8 cellular contexts compared by ENCODE assay signal in the genomic region with DNA sequence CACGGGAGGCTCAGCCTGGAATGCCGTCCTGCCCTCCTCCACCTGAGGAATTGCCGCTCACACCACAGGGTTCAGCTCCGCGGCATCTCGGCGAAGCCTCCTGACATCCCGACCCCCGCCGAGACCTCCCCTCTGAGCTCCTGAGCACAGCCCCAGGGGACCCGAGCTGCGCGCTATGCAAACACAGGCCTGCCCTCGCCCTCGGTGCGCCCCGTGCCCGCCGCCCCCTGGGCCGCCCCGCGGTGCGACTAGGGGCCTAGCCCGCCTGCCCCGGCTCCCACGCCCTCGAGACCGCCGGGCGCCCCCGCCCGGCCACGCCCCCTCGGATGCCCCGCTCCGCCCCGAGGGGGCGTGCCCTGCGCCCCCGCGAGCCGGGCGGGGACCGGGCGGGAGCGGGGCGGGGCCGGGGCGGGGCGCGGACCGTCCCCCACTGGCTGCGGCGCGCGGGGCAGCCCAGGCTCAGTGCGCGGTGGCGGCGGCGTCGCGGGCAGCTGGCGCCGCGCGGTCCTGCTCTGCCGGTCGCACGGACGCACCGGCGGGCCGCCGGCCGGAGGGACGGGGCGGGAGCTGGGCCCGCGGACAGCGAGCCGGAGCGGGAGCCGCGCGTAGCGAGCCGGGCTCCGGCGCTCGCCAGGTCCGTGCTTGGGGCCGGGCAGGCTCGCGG. TPM values are rescaled to one million over a fixed set of nuclear protein-coding genes. Genes with fewer than 3 reads are reported as not detected.
DNase-seq lines count a peak whose midpoint lies in the region; ATAC-seq, FAIRE-seq and TF ChIP-seq lines count a peak whose summit lies in the region.

A gene (plus strand): TSS at position 462 of the 664 bp plus-strand sequence. CDS start 642 bp downstream, outside the sequence.

- peak; percentile 42 for DNase-seq in ELR (ENCODE audit: low read depth)
- peak; percentile 99 for DNase-seq in SK-N-SH
- DNase-seq in K562 (ENCODE audit: extremely low read depth in 1 of 4, low spot score in 3 of 4), result peak; percentile 82 to 98 (median 98)
- no peak for DNase-seq in keratinocyte (ENCODE audit: low read depth, low spot score)
- peak; percentile 19 to 38 for DNase-seq in stimulated activated CD4-positive, alpha-beta T cell treated with anti-CD3 and anti-CD28 coated beads, Interleukin-2, amount 100 ng/mL, for 48 hours

- BruUV-seq in K562 (replicated peaks; lab: Mats Ljungman, UMichigan), result no TSS peak

- TF ChIP-seq CTCF in SK-N-SH (IDR thresholded peaks at IDR 0.05) (no peak), K562 (IDR thresholded peaks at IDR 0.05 in 2 of 3, conservative IDR thresholded peaks at IDR 0.05 in 1 of 3; ENCODE audit: insufficient read depth in 2 of 3, low read depth in 1 of 3, low read length in 3 of 3) (no peak), keratinocyte (optimal IDR thresholded peaks at IDR 0.05 in 1 of 3, IDR thresholded peaks at IDR 0.05 in 1 of 3, conservative IDR thresholded peaks at IDR 0.05 in 1 of 3; ENCODE audit: extremely low read depth in 1 of 3, insufficient read depth in 2 of 3, low read length in 3 of 3) (no peak)

- in situ Hi-C loops in K562 (cut with MboI), result no loop called here

- CTCF ChIA-PET in SK-N-SH (lab: Yijun Ruan, JAX), result interaction anchor here (1.4 to 6.4 kb wide), 5 partner anchors 9 to 63 kb away, joined by 4 to 43 read pairs (median 5); a partner anchor contains a TSS
- CTCF ChIA-PET in K562 (lab: Yijun Ruan, JAX; ENCODE audit: low intra/inter-chr PET ratio), result interaction anchor here (0.6 kb wide), 1 partner anchor 44 kb away, joined by 3 read pairs; no protein-coding TSS in a partner anchor

- H3K9me2 ChIP-seq in SK-N-SH, result no peaks in the 10 kb centered on the region

- H2AFZ ChIP-seq in SK-N-SH (ENCODE audit: low read depth) (no peak within 1 kb of the TSS), K562 (ENCODE audit: low read depth, low read length) (peak within 1 kb of the TSS; percentile 85), keratinocyte (ENCODE audit: control insufficient read depth, low read length) (no peak within 1 kb of the TSS)

- no peak for TF ChIP-seq EP300 in SK-N-SH (IDR thresholded peaks at IDR 0.05; ENCODE audit: borderline replicate concordance in 1 of 2, low read depth in 1 of 2, low read length in 1 of 2)
- no peak for TF ChIP-seq EP300 in K562 (IDR thresholded peaks at IDR 0.05; ENCODE audit: low read length)

- intact Hi-C loops in K562 (cut with micrococcal nuclease), result no loop called here

- POLR2A ChIA-PET in SK-N-SH (lab: Yijun Ruan, JAX), result interaction anchor here (0.6 to 1.8 kb wide), 2 partner anchors 16 to 76 kb away, joined by 4 to 6 read pairs; no protein-coding TSS in a partner anchor
- POLR2A ChIA-PET in K562 (lab: Yijun Ruan, JAX), result interaction anchor here (0.6 to 3.4 kb wide), 8 partner anchors 8 to 195 kb away, joined by 3 to 17 read pairs (median 4); no protein-coding TSS in a partner anchor

- H3K4me1 ChIP-seq in SK-N-SH (ENCODE audit: control insufficient read depth in 1 of 2, insufficient read depth in 2 of 2, low read depth in 1 of 2, low read length in 1 of 2), result peaks cover 0 to 3% of the 10 kb centered on the region in 2 experiments; a peak in 1 of 4 replicates
- H3K4me1 ChIP-seq in K562 (replicated peaks in 1 of 2; ENCODE audit: control insufficient read depth in 2 of 2, insufficient read depth in 2 of 2, low read length in 2 of 2), result peaks cover 11 to 74% of the 10 kb centered on the region in 2 experiments
- H3K4me1 ChIP-seq in keratinocyte (ENCODE audit: control insufficient read depth, extremely low read depth, insufficient read depth, low read length), result peaks cover 27% of the 10 kb centered on the region

- H3K27me3 ChIP-seq in SK-N-SH (ENCODE audit: insufficient read depth) (peaks cover 12% of the 10 kb centered on the region), K562 (ENCODE audit: control insufficient read depth in 2 of 2, insufficient read depth in 2 of 2, low read length in 2 of 2) (no peaks in the 10 kb centered on the region), keratinocyte (ENCODE audit: control insufficient read depth, extremely low read depth, insufficient read depth, low read length) (peaks cover 8% of the 10 kb centered on the region)

- H3K79me2 ChIP-seq in SK-N-SH (ENCODE audit: insufficient read depth), result no peaks in the 10 kb centered on the region
- peaks cover 41% of the 10 kb centered on the region for H3K79me2 ChIP-seq in K562 (ENCODE audit: control insufficient read depth, insufficient read depth, low read length)
- H3K79me2 ChIP-seq in keratinocyte (ENCODE audit: control insufficient read depth, insufficient read depth, low read length), result peaks cover 24% of the 10 kb centered on the region

- TF ChIP-seq RAD21 in SK-N-SH (IDR thresholded peaks at IDR 0.05; ENCODE audit: low read length), result no peak
- TF ChIP-seq RAD21 in K562 (CRISPR knock-in tag; conservative IDR thresholded peaks at IDR 0.05 in 1 of 2, IDR thresholded peaks at IDR 0.05 in 1 of 2), result 0 out of 4 replicates have a peak, but pooled peaks of 1 of the 2 experiments have one; percentile 2

- H4K20me1 ChIP-seq in SK-N-SH (ENCODE audit: insufficient read depth) (0 out of 2 replicates have a peak, but pooled peaks cover 6% of the 10 kb centered on the region), K562 (replicated peaks; ENCODE audit: control insufficient read depth, insufficient read depth, low read length) (peaks cover 20% of the 10 kb centered on the region; the same call in 1 of the 2 replicates), keratinocyte (ENCODE audit: control insufficient read depth, extremely low read depth, insufficient read depth, low read length) (peaks cover 8% of the 10 kb centered on the region)

- H3K9ac ChIP-seq in SK-N-SH (no peak within 1 kb of the TSS), K562 (ENCODE audit: insufficient read depth in 1 of 2, low read depth in 2 of 2, low read length in 2 of 2) (peak within 1 kb of the TSS; percentile 73 to 95), keratinocyte (ENCODE audit: control insufficient read depth, extremely low read depth, insufficient read depth, low read length) (peak within 1 kb of the TSS; percentile 65)

- H3K4me2 ChIP-seq in SK-N-SH (peak within 1 kb of the TSS; percentile 67; the same call in 1 of the 2 replicates), K562 (ENCODE audit: insufficient read depth, low read length) (peak within 1 kb of the TSS; percentile 78), keratinocyte (ENCODE audit: control insufficient read depth, extremely low read depth, insufficient read depth, low read depth, low read length) (peak within 1 kb of the TSS; percentile 73)

- H3K9me3 ChIP-seq in SK-N-SH, result no peaks in the 10 kb centered on the region
- no peaks in the 10 kb centered on the region for H3K9me3 ChIP-seq in K562 (replicated peaks; ENCODE audit: control insufficient read depth, insufficient read depth, low read depth, low read length)
- no peaks in the 10 kb centered on the region for H3K9me3 ChIP-seq in keratinocyte (ENCODE audit: control insufficient read depth, low read depth, low read length)

- no CpG with 5 or more reads among the region's 95 CpGs for WGBS in SK-N-SH (ENCODE audit: low lambda C conversion rate)
- 4% methylated on average over 16 of the region's 95 CpGs for WGBS in K562 (ENCODE audit: insufficient coverage, low coverage, missing lambda C conversion rate)

- H3K36me3 ChIP-seq in SK-N-SH (replicated peaks in 1 of 2; ENCODE audit: control insufficient read depth in 1 of 2, insufficient read depth in 2 of 2, low read length in 1 of 2) (no peaks in the 10 kb centered on the region), K562 (ENCODE audit: control insufficient read depth, insufficient read depth, low read length) (peaks cover 16% of the 10 kb centered on the region; the same call in 2 of the 3 replicates), keratinocyte (ENCODE audit: control insufficient read depth in 2 of 2, extremely low read depth in 1 of 2, insufficient read depth in 2 of 2, low read length in 2 of 2) (peaks cover 3 to 5% of the 10 kb centered on the region in 2 experiments)

- ATAC-seq in HG02763 (IDR thresholded peaks at IDR 0.05; ENCODE audit: unreplicated experiment), result peak; percentile 39
- ATAC-seq in K562, result peak; percentile 68
- no peak for ATAC-seq in HG03565 (IDR thresholded peaks at IDR 0.05; ENCODE audit: unreplicated experiment)
- ATAC-seq in GM21390 (IDR thresholded peaks at IDR 0.05; ENCODE audit: unreplicated experiment), result no peak

- H3F3A ChIP-seq in SK-N-SH (replicated peaks; ENCODE audit: insufficient read depth), result no peaks in the 10 kb centered on the region

- TF ChIP-seq POLR2A in K562 (conservative IDR thresholded peaks at IDR 0.05), result no peak

- FAIRE-seq in K562 (lab: Jason Lieb, UNC), result peak; percentile 44
- FAIRE-seq in keratinocyte (lab: Jason Lieb, UNC), result no peak

- dilution Hi-C loops in keratinocyte (cut with MboI; ENCODE audit: extremely low pct_ligation_motif_present, low sequenced_read_pairs), result no loop called here

- H3K4me3 ChIP-seq in SK-N-SH (ENCODE audit: low read depth in 2 of 2, low read length in 1 of 2) (peak within 1 kb of the TSS; percentile 39 to 45; a peak in 3 of 4 replicates), K562 (peak within 1 kb of the TSS; percentile 67), keratinocyte (ENCODE audit: control insufficient read depth in 2 of 3, extremely low read depth in 1 of 3, insufficient read depth in 2 of 3, low read depth in 1 of 3, low read length in 3 of 3) (peak within 1 kb of the TSS; percentile 68 to 84 (median 72))

- H3K27ac ChIP-seq in SK-N-SH (ENCODE audit: low read depth in 2 of 2, low read length in 1 of 2), result no peak within 1 kb of the TSS
- H3K27ac ChIP-seq in K562 (ENCODE audit: extremely low read depth, low read depth, low read length), result peak within 1 kb of the TSS; percentile 78
- H3K27ac ChIP-seq in keratinocyte (ENCODE audit: control insufficient read depth, insufficient read depth, low read length), result no peak within 1 kb of the TSS

- H3K9me1 ChIP-seq in K562 (ENCODE audit: control insufficient read depth, insufficient read depth, low read length), result peaks cover 7% of the 10 kb centered on the region
- no peaks in the 10 kb centered on the region for H3K9me1 ChIP-seq in keratinocyte (ENCODE audit: control insufficient read depth, extremely low read depth, insufficient read depth, low read length)

RNA-seq across cellular contexts. Expression of the gene that starts here (rescaled TPM):
- polyA plus RNA-seq in SK-N-SH (2012; rRNA removed) (0.62 and 1.1 TPM in 2 replicates), K562 (2011; rRNA removed) (20.4 and 21.7 TPM in 2 replicates), K562 (2014; fragmentation: Illumina TruSeq; extraction: Trizol) (8.4 and 22.9 TPM in 2 replicates), K562 (2014; fragmentation: Nextera tagmentation; extraction: Ambion mirVana) (1 to 10 TPM; 1.2 to 1.7 TPM), K562 (2014; rRNA removed) (48.9 and 51.5 TPM in 2 replicates), keratinocyte (26.4 to 109 TPM (median 45.2 TPM) in 3 replicates)
- polyA plus RNA-seq in SK-N-SH (2012; cell fraction: cytosol; rRNA removed), result 0.37 and 0.69 TPM in 2 replicates
- polyA plus RNA-seq in SK-N-SH (2012; cell fraction: nucleus; rRNA removed), result 2.3 and 2.7 TPM in 2 replicates
- total RNA-seq in K562 (2011; cell fraction: chromatin; rRNA removed; ENCODE audit: low replicate concordance), result 54.4 and 166 TPM in 2 replicates
- 200 and 208 TPM in 2 replicates for total RNA-seq in K562 (2011; cell fraction: nucleolus; rRNA removed)
- 76.8 and 80.7 TPM in 2 replicates for total RNA-seq in K562 (2011; cell fraction: nucleoplasm; rRNA removed)
- total RNA-seq in K562 (2014; rRNA removed) (39.9 and 43.8 TPM in 2 replicates), K562 (2014; rRNA removed; fragmentation: Illumina TruSeq; extraction: Trizol) (6.3 and 6.5 TPM in 2 replicates), K562 (2015; rRNA removed; fragmentation: Illumina TruSeq; extraction: Trizol) (12.7 and 14.1 TPM in 2 replicates), K562 (2021) (47.8 and 60.4 TPM in 2 replicates)
- 18.7 and 54.2 TPM in 2 replicates for polyA plus RNA-seq in K562 (2011; cell fraction: cytosol; rRNA removed)
- 176 and 334 TPM in 2 replicates for polyA plus RNA-seq in K562 (2011; cell fraction: nucleus; rRNA removed)
- 15.0 and 22.4 TPM in 2 replicates for polyA plus RNA-seq in K562 (2012)
- polyA minus RNA-seq in K562 (2011; rRNA and poly(A)+ RNA removed), result 3.9 and 9.3 TPM in 2 replicates
- polyA minus RNA-seq in K562 (2011; cell fraction: cytosol; rRNA and poly(A)+ RNA removed), result 30.2 and 37.6 TPM in 2 replicates
- 59.1 and 74.0 TPM in 2 replicates for polyA minus RNA-seq in K562 (2011; cell fraction: nucleus; rRNA and poly(A)+ RNA removed)
- polyA plus RNA-seq in keratinocyte (2011; ENCODE audit: low read depth), result 11.8 TPM
- polyA plus RNA-seq in keratinocyte (2011; cell fraction: cytosol; rRNA removed), result 7.4 and 22.2 TPM in 2 replicates
- polyA plus RNA-seq in keratinocyte (2011; cell fraction: nucleus; rRNA removed), result 81.0 and 130 TPM in 2 replicates
- polyA plus RNA-seq in keratinocyte (2012; ENCODE audit: low replicate concordance), result 21.7 and 47.7 TPM in 2 replicates
- polyA minus RNA-seq in keratinocyte, result 23.6 to 54.4 TPM (median 30.3 TPM) in 3 replicates
- polyA minus RNA-seq in keratinocyte (2011; cell fraction: cytosol; rRNA and poly(A)+ RNA removed), result 159 TPM
- 142 and 169 TPM in 2 replicates for polyA minus RNA-seq in keratinocyte (2011; cell fraction: nucleus; rRNA and poly(A)+ RNA removed)

Comparison
In these comparisons a context has a peak if more than half of its experiments do, and no peak if none do; other contexts are left out.
1. ATAC-seq: peak in HG02763 (single experiment) and K562 (single experiment); none in HG03565 (single experiment) and GM21390 (single experiment).
2. Peak in every context shown above with its lines, with median percentiles within 50 percentile points of each other: H3K4me2 ChIP-seq and H3K4me3 ChIP-seq.